Comparison of ENCODE assay signal across 14 cellular contexts in the genomic region with DNA sequence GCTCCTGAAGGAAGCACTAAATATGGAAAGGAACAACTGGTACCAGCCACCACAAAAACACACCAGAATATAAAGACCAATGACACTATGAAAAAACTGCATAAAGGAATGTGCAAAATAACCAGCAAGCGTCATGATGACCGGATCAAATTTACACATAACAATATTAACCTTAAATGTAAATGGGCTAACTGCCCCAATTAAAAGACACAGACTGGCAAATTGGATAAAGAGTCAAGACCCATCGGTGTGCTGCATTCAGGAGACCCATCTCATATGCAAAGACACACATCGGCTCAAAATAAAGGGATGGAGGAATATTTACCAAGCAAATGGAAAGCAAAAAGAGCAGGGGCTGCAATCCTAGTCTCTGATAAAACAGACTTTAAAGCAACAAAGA. TPM values are rescaled to one million over a fixed set of nuclear protein-coding genes. Genes with fewer than 3 reads are reported as not detected.
"Had no signal": no experiment of that assay in that cellular context is flagged by ENCODE, and none has a peak within 500 bp of the region (broad histone marks: within the 10 kb centered on the region; RNA-seq: fewer than 3 reads in every experiment).

No MANE protein-coding gene starts in this region.

RNA-seq across cellular contexts. Expression of a gene that starts 21.4 kb away (rescaled TPM):
- total RNA-seq: activated B cell treated with CpG ODN at 0.5 μM for 24 hours; activated CD4-positive, alpha-beta memory T cell treated with anti-CD3 and anti-CD28 coated beads for 36 hours; activated CD4-positive, alpha-beta memory T cell treated with anti-CD3 and anti-CD28 coated beads, Interleukin-2, amount 10 ng/mL, durations not matched to agents 7 days and 5 days; activated CD4-positive, alpha-beta T cell treated with anti-CD3 and anti-CD28 coated beads for 36 hours; activated CD4-positive, alpha-beta T cell treated with anti-CD3 and anti-CD28 coated beads, Interleukin-2, amount 10 ng/mL, durations not matched to agents 24 days and 14 days; activated CD4-positive, alpha-beta T cell treated with anti-CD3 and anti-CD28 coated beads, Interleukin-2, amount 10 ng/mL, durations not matched to agents 7 days and 5 days; activated CD8-positive, alpha-beta memory T cell treated with anti-CD3 and anti-CD28 coated beads for 36 hours; activated CD8-positive, alpha-beta memory T cell treated with anti-CD3 and anti-CD28 coated beads, Interleukin-2, amount 10 ng/mL, durations not matched to agents 7 days and 5 days; activated CD8-positive, alpha-beta T cell treated with anti-CD3 and anti-CD28 coated beads for 36 hours; activated CD8-positive, alpha-beta T cell treated with anti-CD3 and anti-CD28 coated beads, Interleukin-2, amount 10 ng/mL, durations not matched to agents 7 days and 5 days; T-helper 1 cell treated with Interleukin-12 subunit alpha and Interleukin-12 subunit beta and Interleukin-4 antibody, amounts not matched to agents 30 ng/mL and 1 ng/mL, for 36 hours; T-helper 17 cell; T-helper 2 cell treated with Interferon-gamma antibody and Interleukin-4, amounts not matched to agents 100 ng/mL and 5 ng/mL, for 36 hours; WTC11 had no signal

RNA-seq across cellular contexts. Expression of a gene that starts 30.0 kb away (rescaled TPM):
- total RNA-seq: activated CD4-positive, alpha-beta memory T cell treated with anti-CD3 and anti-CD28 coated beads for 36 hours; activated CD4-positive, alpha-beta memory T cell treated with anti-CD3 and anti-CD28 coated beads, Interleukin-2, amount 10 ng/mL, durations not matched to agents 7 days and 5 days; activated CD4-positive, alpha-beta T cell treated with anti-CD3 and anti-CD28 coated beads, Interleukin-2, amount 10 ng/mL, durations not matched to agents 7 days and 5 days; activated CD8-positive, alpha-beta memory T cell treated with anti-CD3 and anti-CD28 coated beads for 36 hours; activated CD8-positive, alpha-beta memory T cell treated with anti-CD3 and anti-CD28 coated beads, Interleukin-2, amount 10 ng/mL, durations not matched to agents 7 days and 5 days; activated CD8-positive, alpha-beta T cell treated with anti-CD3 and anti-CD28 coated beads for 36 hours; activated CD8-positive, alpha-beta T cell treated with anti-CD3 and anti-CD28 coated beads, Interleukin-2, amount 10 ng/mL, durations not matched to agents 7 days and 5 days; T-helper 1 cell treated with Interleukin-12 subunit alpha and Interleukin-12 subunit beta and Interleukin-4 antibody, amounts not matched to agents 30 ng/mL and 1 ng/mL, for 36 hours; T-helper 2 cell treated with Interferon-gamma antibody and Interleukin-4, amounts not matched to agents 100 ng/mL and 5 ng/mL, for 36 hours had no signal
